ENCODE assay signal across 8 cellular contexts in genomic region chr1:9615316-9616063, GRCh38. TPM values are rescaled to one million over a fixed set of nuclear protein-coding genes. Genes with fewer than 3 reads are reported as not detected.
DNase-seq lines count a peak whose midpoint lies in the region; ATAC-seq, FAIRE-seq and TF ChIP-seq lines count a peak whose summit lies in the region.

No MANE protein-coding gene starts in this region.

- H4K20me1 ChIP-seq in PC-9 (ENCODE audit: insufficient read depth) = no peaks in the 10 kb centered on the region

- DNase-seq in AG08395 (ENCODE audit: low spot score) = peak; percentile 74
- peak; percentile 66 for DNase-seq in GM12892 (ENCODE audit: insufficient read length)
- peak in 1 of 2 experiments; percentile 48 for DNase-seq in PC-9
- DNase-seq in Right ventricle myocardium superior = no peak
- peak; percentile 89 for DNase-seq in spleen
- DNase-seq in DMS114 treated with DMSO at 0.1 percent for 48 hours (lab: John Stamatoyannopoulos, UW; ENCODE audit: unreplicated experiment) = no peak

- no peak overlapping the region for H3K4me3 ChIP-seq in PC-9
- H3K4me3 ChIP-seq in spleen = no peak overlapping the region

- H3F3A ChIP-seq in PC-9 (ENCODE audit: insufficient read depth, low read depth) = 0 out of 2 replicates have a peak, but pooled peaks cover 3% of the 10 kb centered on the region

- peaks cover 5% of the 10 kb centered on the region for H3K36me3 Mint-ChIP-seq in activated T-helper 17 cell treated with anti-CD3 and anti-CD28 coated beads, Interleukin-2, amount 50 U/mL, for 72 hours (ENCODE audit: low read depth)

- BruUV-seq in PC-9 (replicated peaks; lab: Mats Ljungman, UMichigan) = no TSS peak

- WGBS in spleen, 5 donors = 34 to 57% (median 49%) methylated on average over 11 to 16 of the region's 16 CpGs

- H3K36me3 ChIP-seq in PC-9 (ENCODE audit: low read depth) (no peaks in the 10 kb centered on the region), spleen (peaks cover 0 to 37% (median 24%) of the 10 kb centered on the region in 6 donors)

- TF ChIP-seq CTCF in PC-9 (conservative IDR thresholded peaks at IDR 0.05) (peak; percentile 67), spleen (IDR thresholded peaks at IDR 0.05 in 8 of 11, conservative IDR thresholded peaks at IDR 0.05 in 3 of 11) (peak in 10 of 11 experiments; percentile 39 to 79 (median 62))

- POLR2A ChIA-PET in PC-9 (lab: Charles Lee; ENCODE audit: unreplicated experiment) = interaction anchor here (0.6 to 0.7 kb wide), 2 partner anchors 38 to 228 kb away, joined by 3 to 4 read pairs; no protein-coding TSS in a partner anchor

- TF ChIP-seq POLR2A in GM12892 (IDR thresholded peaks at IDR 0.05; ENCODE audit: low read depth, low read length) (no peak), spleen (IDR thresholded peaks at IDR 0.05) (no peak)

- peak; percentile 90 for FAIRE-seq in GM12892 (lab: Jason Lieb, UNC)

- no peaks in the 10 kb centered on the region for H3K9me3 Mint-ChIP-seq in activated T-helper 17 cell treated with anti-CD3 and anti-CD28 coated beads, Interleukin-2, amount 50 U/mL, for 72 hours

- no peak overlapping the region for H3K4me2 ChIP-seq in PC-9

- H3K27ac ChIP-seq in PC-9 = no peak overlapping the region
- no peak overlapping the region for H3K27ac ChIP-seq in spleen

- intact Hi-C loops in PC-9 (cut with micrococcal nuclease; ENCODE audit: unreplicated experiment) = loop anchor here (5.0 kb wide), 1 partner anchor 812 kb away; no protein-coding TSS in a partner anchor
- intact Hi-C loops in Right ventricle myocardium superior (cut with DNase I) = no loop called here
- intact Hi-C loops in spleen (cut with DNase I; ENCODE audit: low total_unique reads) = no loop called here

- H3K4me3 Mint-ChIP-seq in activated T-helper 17 cell treated with anti-CD3 and anti-CD28 coated beads, Interleukin-2, amount 50 U/mL, for 72 hours = no peak overlapping the region

- H3K4me1 Mint-ChIP-seq in activated T-helper 17 cell treated with anti-CD3 and anti-CD28 coated beads, Interleukin-2, amount 50 U/mL, for 72 hours = no peaks in the 10 kb centered on the region

- H3K79me2 ChIP-seq in PC-9 (ENCODE audit: low read depth) = no peaks in the 10 kb centered on the region

- no peaks in the 10 kb centered on the region for H3K9me2 ChIP-seq in PC-9 (ENCODE audit: insufficient read depth)

- CTCF ChIA-PET in PC-9 (lab: Charles Lee) = interaction anchor here (0.5 to 0.9 kb wide), 2 partner anchors 169 to 299 kb away, joined by 3 to 13 read pairs; no protein-coding TSS in a partner anchor

- H3K27ac Mint-ChIP-seq in activated T-helper 17 cell treated with anti-CD3 and anti-CD28 coated beads, Interleukin-2, amount 50 U/mL, for 72 hours = no peak overlapping the region

- no peaks in the 10 kb centered on the region for H3K4me1 ChIP-seq in PC-9 (replicated peaks; ENCODE audit: insufficient read depth)
- H3K4me1 ChIP-seq in spleen = peaks cover 0 to 9% (median 4%) of the 10 kb centered on the region in 6 donors

- no peak overlapping the region for H2AFZ ChIP-seq in PC-9

- peak; percentile 66 for ATAC-seq in activated T-helper 17 cell treated with anti-CD3 and anti-CD28 coated beads, Interleukin-2, amount 50 U/mL, for 72 hours (replicated peaks)
- ATAC-seq in Right ventricle myocardium superior (ENCODE audit: poor library complexity) (peak; percentile 62), HG02610 (IDR thresholded peaks at IDR 0.05; ENCODE audit: unreplicated experiment) (no peak)

- H3K27me3 ChIP-seq in PC-9 (ENCODE audit: insufficient read depth, low read depth) (no peaks in the 10 kb centered on the region), spleen (replicated peaks in 1 of 7) (peaks cover 0 to 23% (median 0%) of the 10 kb centered on the region in 7 donors)

- peaks cover 5% of the 10 kb centered on the region for H3K27me3 Mint-ChIP-seq in activated T-helper 17 cell treated with anti-CD3 and anti-CD28 coated beads, Interleukin-2, amount 50 U/mL, for 72 hours

- no peaks in the 10 kb centered on the region for H3K9me3 ChIP-seq in PC-9 (ENCODE audit: insufficient read depth, low read depth)
- H3K9me3 ChIP-seq in spleen = no peaks in the 10 kb centered on the region

RNA-seq across cellular contexts. Expression of gene TMEM201, which starts 26.8 kb away (rescaled TPM):
- 4.4 TPM for polyA plus RNA-seq in GM12892 (2012; ENCODE audit: missing spikeins)
- 17.2 and 17.4 TPM in 2 replicates for total RNA-seq in PC-9 (2021)
- total RNA-seq in activated T-helper 17 cell treated with anti-CD3 and anti-CD28 coated beads, Interleukin-2, amount 50 U/mL, for 72 hours = 10 to 100 TPM; 12.0 to 25.5 TPM
- total RNA-seq in Right ventricle myocardium superior = 17.2 TPM
- 10 to 100 TPM in 1 of 7 donors, 1 to 10 TPM in 6; 5.6 to 11.6 (median 9.1) TPM for total RNA-seq in spleen
- polyA plus RNA-seq in spleen = 1 to 10 TPM; 2.5 to 5.2 (median 3.0) TPM

RNA-seq across cellular contexts. Expression of gene PIK3CD, which starts 36.0 kb away (rescaled TPM):
- 53.8 TPM for polyA plus RNA-seq in GM12892 (2012; ENCODE audit: missing spikeins)
- total RNA-seq in PC-9 (2021) (10.3 and 16.4 TPM in 2 replicates), Right ventricle myocardium superior (3.3 TPM), spleen (100 to 1,000 TPM in 5 of 7 donors, 10 to 100 TPM in 2; 89.4 to 186 (median 130) TPM)
- total RNA-seq in activated T-helper 17 cell treated with anti-CD3 and anti-CD28 coated beads, Interleukin-2, amount 50 U/mL, for 72 hours = 100 to 1,000 TPM; 114 to 120 TPM
- polyA plus RNA-seq in spleen = 10 to 100 TPM; 26.8 to 52.1 (median 43.2) TPM

Comparison
In these comparisons a context has a peak if more than half of its experiments do, and no peak if none do; other contexts are left out.
1. DNase-seq: peak in AG08395 (single experiment), GM12892 (single experiment) and spleen (single experiment); none in Right ventricle myocardium superior (single experiment) and DMS114 treated with DMSO at 0.1 percent for 48 hours (single experiment).